8 cellular contexts compared by ENCODE assay signal in the genomic region with DNA sequence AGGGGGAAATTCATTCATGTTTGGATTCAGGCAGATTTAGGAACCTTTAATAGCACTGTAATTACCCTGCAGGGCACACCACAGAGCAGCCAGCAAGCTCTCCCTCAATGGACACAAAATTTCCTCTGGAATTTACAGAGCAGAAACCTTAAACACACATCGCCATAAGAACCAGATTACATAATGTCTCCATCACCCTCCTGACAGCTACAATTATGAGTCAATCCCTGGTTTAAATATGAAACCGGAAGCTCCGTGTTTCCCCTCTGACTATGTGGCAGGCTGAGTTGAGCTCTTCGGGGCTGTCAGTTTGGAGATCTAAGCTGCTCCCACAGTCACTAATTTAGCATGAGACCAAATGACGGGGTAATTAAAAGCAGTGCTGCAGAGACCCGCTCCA.
DNase-seq lines count a peak whose midpoint lies in the region; ATAC-seq lines count a peak whose summit lies in the region.

No MANE protein-coding gene starts in this region.

- no peak overlapping the region for H3K9ac ChIP-seq in muscle layer of colon (ENCODE audit: low read length)

- ATAC-seq in HG03175 (IDR thresholded peaks at IDR 0.05; ENCODE audit: unreplicated experiment): peak; percentile 81

- no peak overlapping the region for H3K4me3 ChIP-seq in muscle layer of colon (ENCODE audit: low read depth in 1 of 2, low read length in 2 of 2)

- H3K9me3 ChIP-seq in muscle layer of colon (ENCODE audit: low read length): no peaks in the 10 kb centered on the region

- peak; percentile 60 for DNase-seq in COLO829 (ENCODE audit: low spot score)
- peak; percentile 50 for DNase-seq in GM19240 (ENCODE audit: insufficient read length, low spot score)
- DNase-seq in RKO (ENCODE audit: low spot score): peak; percentile 91
- DNase-seq in dermis blood vessel endothelial cell: peak; percentile 84
- DNase-seq in midbrain (lab: John Stamatoyannopoulos, UW): no peak
- no peak for DNase-seq in NCI-H526 (lab: John Stamatoyannopoulos, UW)

- peaks cover 24% of the 10 kb centered on the region for H3K4me1 ChIP-seq in muscle layer of colon (ENCODE audit: insufficient read depth, low read length)

- no peaks in the 10 kb centered on the region for H3K27me3 ChIP-seq in muscle layer of colon (ENCODE audit: control insufficient read depth in 1 of 2, insufficient read depth in 2 of 2, low read length in 2 of 2)

- H3K27ac ChIP-seq in muscle layer of colon (ENCODE audit: low read depth, low read length): peak overlapping the region; percentile 19

- H3K36me3 ChIP-seq in muscle layer of colon (ENCODE audit: insufficient read depth, low read length): no peaks in the 10 kb centered on the region

Comparison
In these comparisons a context has a peak if more than half of its experiments do, and no peak if none do; other contexts are left out.
1. DNase-seq: peak in COLO829 (single experiment), GM19240 (single experiment), RKO (single experiment) and dermis blood vessel endothelial cell (single experiment); none in midbrain (single experiment) and NCI-H526 (0 of 2).